Comparison of ENCODE assay signal across 9 cellular contexts in the genomic region with DNA sequence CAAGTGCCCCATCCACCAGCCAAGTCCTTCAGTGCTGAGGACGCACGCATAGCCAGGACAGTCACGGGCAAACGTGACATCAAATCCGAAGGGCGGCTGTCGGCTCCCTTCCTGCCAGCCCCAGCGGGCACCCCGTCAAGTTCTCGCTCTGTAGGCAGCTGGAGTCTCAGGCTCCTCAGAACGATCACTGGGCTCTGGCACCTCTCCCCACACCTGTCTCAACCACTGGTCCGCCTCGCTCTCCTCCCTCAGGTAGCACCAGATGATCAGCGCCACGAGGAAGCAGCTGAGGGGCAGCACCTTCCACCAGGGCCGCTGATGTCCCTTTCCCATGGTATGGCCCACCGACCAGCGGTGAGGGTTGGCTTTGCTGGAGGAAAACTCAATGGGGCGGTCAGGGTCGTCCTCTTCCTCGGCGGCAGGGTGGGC. TPM values are rescaled to one million over a fixed set of nuclear protein-coding genes. Genes with fewer than 3 reads are reported as not detected.
DNase-seq lines count a peak whose midpoint lies in the region; ATAC-seq, FAIRE-seq and TF ChIP-seq lines count a peak whose summit lies in the region.
"Had no signal": no experiment of that assay in that cellular context is flagged by ENCODE, and none has a peak within 500 bp of the region (broad histone marks: within the 10 kb centered on the region; RNA-seq: fewer than 3 reads in every experiment).

No MANE protein-coding gene starts in this region.

- CTCF ChIA-PET in K562 (lab: Yijun Ruan, JAX; ENCODE audit: low intra/inter-chr PET ratio) = no interaction called here

- peak overlapping the region; percentile 97 for H3K27ac Mint-ChIP-seq in activated CD4-positive, alpha-beta T cell treated with anti-CD3 and anti-CD28 coated beads, Interleukin-2, amount 10 ng/mL, durations not matched to agents 24 days and 14 days
- H3K27ac Mint-ChIP-seq in mesothelial cell of epicardium = peak overlapping the region; percentile 99

- peaks cover 1% of the 10 kb centered on the region for H3K9me3 ChIP-seq in K562 (replicated peaks; ENCODE audit: control insufficient read depth, insufficient read depth, low read depth, low read length)

- peak overlapping the region; percentile 90 for H3K27ac ChIP-seq in K562 (ENCODE audit: extremely low read depth, low read depth, low read length)

- H3K36me3 Mint-ChIP-seq in activated CD4-positive, alpha-beta T cell treated with anti-CD3 and anti-CD28 coated beads, Interleukin-2, amount 10 ng/mL, durations not matched to agents 24 days and 14 days (ENCODE audit: low read depth) = peaks cover 16% of the 10 kb centered on the region
- H3K36me3 Mint-ChIP-seq in mesothelial cell of epicardium = no peaks in the 10 kb centered on the region

- H3K27me3 Mint-ChIP-seq in activated CD4-positive, alpha-beta T cell treated with anti-CD3 and anti-CD28 coated beads, Interleukin-2, amount 10 ng/mL, durations not matched to agents 24 days and 14 days = peaks cover 3% of the 10 kb centered on the region
- H3K27me3 Mint-ChIP-seq in mesothelial cell of epicardium (ENCODE audit: low read depth) = no peaks in the 10 kb centered on the region

- peaks cover 18% of the 10 kb centered on the region for H3K4me1 Mint-ChIP-seq in activated CD4-positive, alpha-beta T cell treated with anti-CD3 and anti-CD28 coated beads, Interleukin-2, amount 10 ng/mL, durations not matched to agents 24 days and 14 days
- peaks cover 13% of the 10 kb centered on the region for H3K4me1 Mint-ChIP-seq in mesothelial cell of epicardium

- no peak for DNase-seq in activated CD4-positive, alpha-beta T cell treated with anti-CD3 and anti-CD28 coated beads, Interleukin-2, amount 10 ng/mL, durations not matched to agents 24 days and 14 days
- no peak for DNase-seq in activated CD4-positive, alpha-beta T cell treated with anti-CD3 and anti-CD28 coated beads for 4 hours
- DNase-seq in K562 (ENCODE audit: extremely low read depth in 1 of 4, low spot score in 3 of 4) = peak in 1 of 4 experiments; percentile 42
- no peak for DNase-seq in mesothelial cell of epicardium (ENCODE audit: low spot score in 2 of 2, unreplicated experiment in 2 of 2)
- DNase-seq in NCI-H1417 (lab: John Stamatoyannopoulos, UW) = no peak
- DNase-seq in SHP77 (lab: John Stamatoyannopoulos, UW) = no peak
- no peak for DNase-seq in foreskin melanocyte

- H3K36me3 ChIP-seq in K562 (ENCODE audit: control insufficient read depth, insufficient read depth, low read length) = peaks cover 20% of the 10 kb centered on the region; the same call in 1 of the 3 replicates

- WGBS in K562 (ENCODE audit: insufficient coverage, low coverage, missing lambda C conversion rate) = 1% methylated on average over 22 of the region's 22 CpGs

- ATAC-seq in HG03442 (IDR thresholded peaks at IDR 0.05; ENCODE audit: unreplicated experiment) (peak; percentile 11), K562 (peak; percentile 29)

- TF ChIP-seq EP300 in K562 (IDR thresholded peaks at IDR 0.05; ENCODE audit: low read length) = no peak

- FAIRE-seq in K562 (lab: Jason Lieb, UNC) = no peak

- intact Hi-C loops in activated CD4-positive, alpha-beta T cell treated with anti-CD3 and anti-CD28 coated beads, Interleukin-2, amount 10 ng/mL, durations not matched to agents 24 days and 14 days (cut with micrococcal nuclease) = loop anchor here (1.0 to 5.0 kb wide), 5 partner anchors 55 to 286 kb away; partner anchors contain the start of genes CLCN7, CRAMP1, GNPTG and IFT140
- intact Hi-C loops in K562 (cut with micrococcal nuclease) = no loop called here

- H3K9ac ChIP-seq in K562 (ENCODE audit: insufficient read depth in 1 of 2, low read depth in 2 of 2, low read length in 2 of 2) = peak overlapping the region; percentile 91 to 100

- no peaks in the 10 kb centered on the region for H3K9me1 ChIP-seq in K562 (ENCODE audit: control insufficient read depth, insufficient read depth, low read length)

- peak overlapping the region; percentile 94 for H3K4me3 ChIP-seq in K562

- peaks cover 36% of the 10 kb centered on the region for H3K79me2 ChIP-seq in K562 (ENCODE audit: control insufficient read depth, insufficient read depth, low read length)

- peak overlapping the region; percentile 81 for H3K4me3 Mint-ChIP-seq in activated CD4-positive, alpha-beta T cell treated with anti-CD3 and anti-CD28 coated beads, Interleukin-2, amount 10 ng/mL, durations not matched to agents 24 days and 14 days
- peak overlapping the region; percentile 92 for H3K4me3 Mint-ChIP-seq in mesothelial cell of epicardium

- POLR2A ChIA-PET in K562 (lab: Yijun Ruan, JAX) = interaction anchor here (0.6 to 1.7 kb wide), 27 partner anchors 9 to 375 kb away, joined by 3 to 19 read pairs (median 5); partner anchors contain the start of genes CRAMP1, IFT140, MAPK8IP3 and NUBP2

- no peak for TF ChIP-seq POLR2A in K562 (conservative IDR thresholded peaks at IDR 0.05)

- peak overlapping the region; percentile 41 for H2AFZ ChIP-seq in K562 (ENCODE audit: low read depth, low read length)

- TF ChIP-seq RAD21 in K562 (CRISPR knock-in tag; conservative IDR thresholded peaks at IDR 0.05 in 1 of 2, IDR thresholded peaks at IDR 0.05 in 1 of 2) = no peak

- TF ChIP-seq CTCF in K562 (IDR thresholded peaks at IDR 0.05 in 2 of 3, conservative IDR thresholded peaks at IDR 0.05 in 1 of 3; ENCODE audit: insufficient read depth in 2 of 3, low read depth in 1 of 3, low read length in 3 of 3) = 0 out of 6 replicates have a peak, but pooled peaks of 1 of the 3 experiments have one; percentile 2
- TF ChIP-seq CTCF in mesothelial cell of epicardium (IDR thresholded peaks at IDR 0.05; ENCODE audit: unreplicated experiment) = no peak

- no peaks in the 10 kb centered on the region for H4K20me1 ChIP-seq in K562 (replicated peaks; ENCODE audit: control insufficient read depth, insufficient read depth, low read length)

- in situ Hi-C loops in K562 (cut with MboI) = no loop called here

- H3K4me1 ChIP-seq in K562 (replicated peaks in 1 of 2; ENCODE audit: control insufficient read depth in 2 of 2, insufficient read depth in 2 of 2, low read length in 2 of 2) = peaks cover 7 to 32% of the 10 kb centered on the region in 2 experiments; a peak in 3 of 5 replicates

- H3K27me3 ChIP-seq in K562 (ENCODE audit: control insufficient read depth in 2 of 2, insufficient read depth in 2 of 2, low read length in 2 of 2) = no peaks in the 10 kb centered on the region

- BruUV-seq in K562 (replicated peaks; lab: Mats Ljungman, UMichigan) = TSS peak; percentile 87

- H3K9me3 Mint-ChIP-seq in activated CD4-positive, alpha-beta T cell treated with anti-CD3 and anti-CD28 coated beads, Interleukin-2, amount 10 ng/mL, durations not matched to agents 24 days and 14 days = no peaks in the 10 kb centered on the region
- H3K9me3 Mint-ChIP-seq in mesothelial cell of epicardium = no peaks in the 10 kb centered on the region

- peak overlapping the region; percentile 87 for H3K4me2 ChIP-seq in K562 (ENCODE audit: insufficient read depth, low read length)

RNA-seq across cellular contexts. Expression of gene UQCC4, which starts 0.4 kb away (rescaled TPM):
- total RNA-seq in activated CD4-positive, alpha-beta T cell treated with anti-CD3 and anti-CD28 coated beads, Interleukin-2, amount 10 ng/mL, durations not matched to agents 24 days and 14 days = 22.3 and 24.6 TPM in 2 replicates
- 18.2 and 43.0 TPM in 2 replicates for total RNA-seq in K562 (2011; cell fraction: chromatin; rRNA removed; ENCODE audit: low replicate concordance)
- total RNA-seq in K562 (2011; cell fraction: nucleolus; rRNA removed) = 45.9 and 52.7 TPM in 2 replicates
- 35.9 and 40.4 TPM in 2 replicates for total RNA-seq in K562 (2011; cell fraction: nucleoplasm; rRNA removed)
- total RNA-seq in K562 (2014; rRNA removed) (48.7 and 49.7 TPM in 2 replicates), K562 (2014; rRNA removed; fragmentation: Illumina TruSeq; extraction: Trizol) (12.3 and 15.4 TPM in 2 replicates), K562 (2015; rRNA removed; fragmentation: Illumina TruSeq; extraction: Trizol) (34.4 and 35.6 TPM in 2 replicates), K562 (2021) (31.9 and 35.3 TPM in 2 replicates), mesothelial cell of epicardium (12.9 to 14.6 TPM (median 14.2 TPM) in 3 replicates)
- polyA plus RNA-seq in K562 (2011; rRNA removed) (46.1 and 47.0 TPM in 2 replicates), K562 (2014; fragmentation: Illumina TruSeq; extraction: Trizol) (20.5 and 37.8 TPM in 2 replicates), K562 (2014; fragmentation: Nextera tagmentation; extraction: Ambion mirVana) (1 to 10 TPM; 1.3 to 3.9 TPM), K562 (2014; rRNA removed) (43.9 and 50.0 TPM in 2 replicates)
- polyA plus RNA-seq in K562 (2011; cell fraction: cytosol; rRNA removed) = 52.6 and 64.3 TPM in 2 replicates
- polyA plus RNA-seq in K562 (2011; cell fraction: nucleus; rRNA removed) = 44.3 and 47.3 TPM in 2 replicates
- polyA plus RNA-seq in K562 (2012) = 16.8 and 31.2 TPM in 2 replicates
- polyA minus RNA-seq in K562 (2011; rRNA and poly(A)+ RNA removed) = 10.9 and 12.0 TPM in 2 replicates
- 8.9 and 11.7 TPM in 2 replicates for polyA minus RNA-seq in K562 (2011; cell fraction: cytosol; rRNA and poly(A)+ RNA removed)
- 9.6 and 14.0 TPM in 2 replicates for polyA minus RNA-seq in K562 (2011; cell fraction: nucleus; rRNA and poly(A)+ RNA removed)

RNA-seq across cellular contexts. Expression of gene UNKL, which starts 5.6 kb away (rescaled TPM):
- 38.4 and 43.9 TPM in 2 replicates for total RNA-seq in activated CD4-positive, alpha-beta T cell treated with anti-CD3 and anti-CD28 coated beads, Interleukin-2, amount 10 ng/mL, durations not matched to agents 24 days and 14 days
- 87.2 and 161 TPM in 2 replicates for total RNA-seq in K562 (2011; cell fraction: chromatin; rRNA removed; ENCODE audit: low replicate concordance)
- 91.9 and 116 TPM in 2 replicates for total RNA-seq in K562 (2011; cell fraction: nucleolus; rRNA removed)
- 69.6 and 98.9 TPM in 2 replicates for total RNA-seq in K562 (2011; cell fraction: nucleoplasm; rRNA removed)
- total RNA-seq in K562 (2014; rRNA removed) (17.2 and 17.6 TPM in 2 replicates), K562 (2014; rRNA removed; fragmentation: Illumina TruSeq; extraction: Trizol) (4.2 and 4.4 TPM in 2 replicates), K562 (2015; rRNA removed; fragmentation: Illumina TruSeq; extraction: Trizol) (5.1 and 12.1 TPM in 2 replicates), K562 (2021) (22.3 and 30.2 TPM in 2 replicates), mesothelial cell of epicardium (38.3 to 43.6 TPM (median 40.2 TPM) in 3 replicates)
- polyA plus RNA-seq in K562 (2011; rRNA removed) (19.0 and 26.5 TPM in 2 replicates), K562 (2014; fragmentation: Illumina TruSeq; extraction: Trizol) (3.3 and 18.5 TPM in 2 replicates), K562 (2014; fragmentation: Nextera tagmentation; extraction: Ambion mirVana) (under 1 TPM; 0.37 to 0.48 TPM), K562 (2014; rRNA removed) (17.5 and 22.1 TPM in 2 replicates)
- polyA plus RNA-seq in K562 (2011; cell fraction: cytosol; rRNA removed) = 17.4 and 36.7 TPM in 2 replicates
- 121 and 141 TPM in 2 replicates for polyA plus RNA-seq in K562 (2011; cell fraction: nucleus; rRNA removed)
- polyA plus RNA-seq in K562 (2012) = 11.5 and 25.8 TPM in 2 replicates
- 3.1 and 3.6 TPM in 2 replicates for polyA minus RNA-seq in K562 (2011; rRNA and poly(A)+ RNA removed)
- 23.1 and 27.5 TPM in 2 replicates for polyA minus RNA-seq in K562 (2011; cell fraction: cytosol; rRNA and poly(A)+ RNA removed)
- 25.4 and 28.3 TPM in 2 replicates for polyA minus RNA-seq in K562 (2011; cell fraction: nucleus; rRNA and poly(A)+ RNA removed)

RNA-seq across cellular contexts. Expression of gene PERCC1, which starts 10.8 kb away (rescaled TPM):
- total RNA-seq in activated CD4-positive, alpha-beta T cell treated with anti-CD3 and anti-CD28 coated beads, Interleukin-2, amount 10 ng/mL, durations not matched to agents 24 days and 14 days = not detected in 2 replicates
- not detected in 2 replicates for total RNA-seq in K562 (2011; cell fraction: chromatin; rRNA removed; ENCODE audit: low replicate concordance)
- total RNA-seq in K562 (2011; cell fraction: nucleolus; rRNA removed) = not detected in 2 replicates
- not detected in 2 replicates for total RNA-seq in K562 (2011; cell fraction: nucleoplasm; rRNA removed)
- not detected in 2 replicates for total RNA-seq in K562 (2014; rRNA removed)
- total RNA-seq in K562 (2014; rRNA removed; fragmentation: Illumina TruSeq; extraction: Trizol) = not detected in 2 replicates
- not detected in 2 replicates for total RNA-seq in K562 (2015; rRNA removed; fragmentation: Illumina TruSeq; extraction: Trizol)
- not detected in 2 replicates for total RNA-seq in K562 (2021)
- not detected in 2 replicates for polyA plus RNA-seq in K562 (2011; rRNA removed)
- polyA plus RNA-seq in K562 (2011; cell fraction: cytosol; rRNA removed) = not detected in 2 replicates
- not detected in 2 replicates for polyA plus RNA-seq in K562 (2011; cell fraction: nucleus; rRNA removed)
- not detected in 2 replicates for polyA plus RNA-seq in K562 (2012)
- not detected in 2 replicates for polyA plus RNA-seq in K562 (2014; fragmentation: Illumina TruSeq; extraction: Trizol)
- polyA plus RNA-seq in K562 (2014; fragmentation: Nextera tagmentation; extraction: Ambion mirVana) = not detected
- polyA plus RNA-seq in K562 (2014; rRNA removed) = not detected in 2 replicates
- polyA minus RNA-seq in K562 (2011; rRNA and poly(A)+ RNA removed) = not detected in 2 replicates
- polyA minus RNA-seq in K562 (2011; cell fraction: cytosol; rRNA and poly(A)+ RNA removed) = not detected in 2 replicates
- polyA minus RNA-seq in K562 (2011; cell fraction: nucleus; rRNA and poly(A)+ RNA removed) = not detected in 2 replicates
- not detected in 3 replicates for total RNA-seq in mesothelial cell of epicardium
- total RNA-seq: dermis microvascular lymphatic vessel endothelial cell had no signal

RNA-seq across cellular contexts. Expression of gene CCDC154, which starts 24.2 kb away (rescaled TPM):
- 1.3 and 2.3 TPM in 2 replicates for total RNA-seq in activated CD4-positive, alpha-beta T cell treated with anti-CD3 and anti-CD28 coated beads, Interleukin-2, amount 10 ng/mL, durations not matched to agents 24 days and 14 days
- total RNA-seq in K562 (2011; cell fraction: chromatin; rRNA removed; ENCODE audit: low replicate concordance) = 1.2 and 4.8 TPM in 2 replicates
- 2.5 and 3.0 TPM in 2 replicates for total RNA-seq in K562 (2011; cell fraction: nucleolus; rRNA removed)
- 1.5 and 2.7 TPM in 2 replicates for total RNA-seq in K562 (2011; cell fraction: nucleoplasm; rRNA removed)
- 0.04 TPM in 1 of 2 replicates, not detected in the other for total RNA-seq in K562 (2014; rRNA removed)
- not detected in 2 replicates for total RNA-seq in K562 (2014; rRNA removed; fragmentation: Illumina TruSeq; extraction: Trizol)
- 0.18 TPM in 1 of 2 replicates, not detected in the other for total RNA-seq in K562 (2015; rRNA removed; fragmentation: Illumina TruSeq; extraction: Trizol)
- 0.22 and 0.42 TPM in 2 replicates for total RNA-seq in K562 (2021)
- polyA plus RNA-seq in K562 (2011; rRNA removed) = 0.15 and 0.19 TPM in 2 replicates
- polyA plus RNA-seq in K562 (2011; cell fraction: cytosol; rRNA removed) = 0.04 TPM in 1 of 2 replicates, not detected in the other
- polyA plus RNA-seq in K562 (2011; cell fraction: nucleus; rRNA removed) = 1.1 and 2.4 TPM in 2 replicates
- polyA plus RNA-seq in K562 (2012) = 0.39 and 4.2 TPM in 2 replicates
- polyA plus RNA-seq in K562 (2014; fragmentation: Illumina TruSeq; extraction: Trizol) = not detected in 2 replicates
- not detected for polyA plus RNA-seq in K562 (2014; fragmentation: Nextera tagmentation; extraction: Ambion mirVana)
- 0.03 and 1.4 TPM in 2 replicates for polyA plus RNA-seq in K562 (2014; rRNA removed)
- not detected in 2 replicates for polyA minus RNA-seq in K562 (2011; rRNA and poly(A)+ RNA removed)
- polyA minus RNA-seq in K562 (2011; cell fraction: cytosol; rRNA and poly(A)+ RNA removed) = not detected in 2 replicates
- polyA minus RNA-seq in K562 (2011; cell fraction: nucleus; rRNA and poly(A)+ RNA removed) = 0.33 and 0.54 TPM in 2 replicates
- 3.9 to 5.6 TPM (median 4.2 TPM) in 3 replicates for total RNA-seq in mesothelial cell of epicardium

RNA-seq across cellular contexts. Expression of gene CLCN7, which starts 54.7 kb away (rescaled TPM):
- total RNA-seq in activated CD4-positive, alpha-beta T cell treated with anti-CD3 and anti-CD28 coated beads, Interleukin-2, amount 10 ng/mL, durations not matched to agents 24 days and 14 days = 56.5 and 58.0 TPM in 2 replicates
- total RNA-seq in K562 (2011; cell fraction: chromatin; rRNA removed; ENCODE audit: low replicate concordance) = 211 and 640 TPM in 2 replicates
- 395 and 397 TPM in 2 replicates for total RNA-seq in K562 (2011; cell fraction: nucleolus; rRNA removed)
- 230 and 249 TPM in 2 replicates for total RNA-seq in K562 (2011; cell fraction: nucleoplasm; rRNA removed)
- total RNA-seq in K562 (2014; rRNA removed) = 56.3 and 60.8 TPM in 2 replicates
- 8.4 and 10.7 TPM in 2 replicates for total RNA-seq in K562 (2014; rRNA removed; fragmentation: Illumina TruSeq; extraction: Trizol)
- total RNA-seq in K562 (2015; rRNA removed; fragmentation: Illumina TruSeq; extraction: Trizol) = 19.6 and 22.4 TPM in 2 replicates
- total RNA-seq in K562 (2021) = 85.3 and 97.0 TPM in 2 replicates
- 18.2 and 29.5 TPM in 2 replicates for polyA plus RNA-seq in K562 (2011; rRNA removed)
- 15.2 and 41.1 TPM in 2 replicates for polyA plus RNA-seq in K562 (2011; cell fraction: cytosol; rRNA removed)
- polyA plus RNA-seq in K562 (2011; cell fraction: nucleus; rRNA removed) = 239 and 402 TPM in 2 replicates
- 92.4 and 190 TPM in 2 replicates for polyA plus RNA-seq in K562 (2012)
- polyA plus RNA-seq in K562 (2014; fragmentation: Illumina TruSeq; extraction: Trizol) = 18.7 and 39.3 TPM in 2 replicates
- under 1 TPM; 0.06 TPM for polyA plus RNA-seq in K562 (2014; fragmentation: Nextera tagmentation; extraction: Ambion mirVana)
- 81.5 and 126 TPM in 2 replicates for polyA plus RNA-seq in K562 (2014; rRNA removed)
- 9.3 and 23.0 TPM in 2 replicates for polyA minus RNA-seq in K562 (2011; rRNA and poly(A)+ RNA removed)
- 19.6 and 27.9 TPM in 2 replicates for polyA minus RNA-seq in K562 (2011; cell fraction: cytosol; rRNA and poly(A)+ RNA removed)
- polyA minus RNA-seq in K562 (2011; cell fraction: nucleus; rRNA and poly(A)+ RNA removed) = 70.2 and 71.9 TPM in 2 replicates
- 94.5 to 96.1 TPM (median 94.6 TPM) in 3 replicates for total RNA-seq in mesothelial cell of epicardium
